ENCODE assay signal across 8 cellular contexts in the genomic region with DNA sequence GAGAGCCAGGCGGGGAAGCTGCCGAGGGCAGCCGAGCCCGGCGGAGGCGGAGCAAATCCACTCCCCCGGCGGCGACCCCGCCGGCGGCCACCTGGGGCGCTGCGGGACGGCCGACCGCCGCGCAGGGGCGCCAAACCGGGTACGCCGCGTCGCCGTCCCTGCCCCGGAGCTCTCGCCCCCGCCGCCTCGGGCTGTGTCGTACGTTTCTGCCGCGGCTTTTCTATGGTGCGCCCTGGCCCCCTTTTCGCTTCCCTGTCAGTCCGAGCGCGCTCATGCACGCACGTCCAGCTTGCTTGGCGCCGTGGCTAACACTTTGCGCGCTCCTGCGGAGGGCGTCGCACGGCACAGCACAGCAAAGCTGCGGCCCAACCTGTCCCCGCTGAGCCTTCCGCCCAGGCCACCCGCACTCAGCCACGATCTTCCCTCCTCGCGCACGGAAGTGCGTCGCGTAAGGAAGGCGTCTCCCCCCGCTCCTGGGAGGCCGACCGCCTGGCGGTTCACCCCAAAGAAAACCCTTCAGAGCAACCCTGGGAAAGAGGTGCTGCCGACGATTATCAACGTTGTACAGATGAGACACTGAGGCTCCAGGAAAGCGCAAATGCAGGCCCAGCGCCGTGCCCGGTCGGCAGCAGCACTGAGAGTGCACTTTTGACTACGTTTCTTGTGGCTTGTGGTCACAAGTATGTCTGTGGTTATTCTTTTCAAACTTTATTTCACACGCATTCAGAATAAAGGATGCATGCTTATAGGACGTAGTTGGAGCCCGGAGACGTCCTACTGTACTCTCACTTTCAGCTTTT. TPM values are rescaled to one million over a fixed set of nuclear protein-coding genes. Genes with fewer than 3 reads are reported as not detected.
DNase-seq lines count a peak whose midpoint lies in the region; ATAC-seq, FAIRE-seq and TF ChIP-seq lines count a peak whose summit lies in the region.

Gene HECTD1, minus strand, starts transcription at position 48 of the 800 bp plus-strand sequence. CDS start 1,857 bp downstream, outside the sequence.

- 0 to 1% (median 1%) methylated on average over 20 to 79 of the region's 79 CpGs for WGBS in heart left ventricle, 4 donors

- TF ChIP-seq CTCF in heart left ventricle (IDR thresholded peaks at IDR 0.05) (peak; percentile 42 to 97 (median 93)), progenitor cell of endocrine pancreas (IDR thresholded peaks at IDR 0.05; ENCODE audit: unreplicated experiment) (peak; percentile 83), upper lobe of right lung (IDR thresholded peaks at IDR 0.05) (peak; percentile 74)

- no peaks in the 10 kb centered on the region for H3K27me3 ChIP-seq in heart left ventricle
- H3K27me3 ChIP-seq in upper lobe of right lung: no peaks in the 10 kb centered on the region

- ATAC-seq in HG02759 (IDR thresholded peaks at IDR 0.05; ENCODE audit: unreplicated experiment) (peak; percentile 77), heart left ventricle (peak; percentile 81 to 96 (median 94)), upper lobe of right lung (peak; percentile 96)
- ATAC-seq in activated naive CD8-positive, alpha-beta T cell treated with anti-CD3 and anti-CD28 coated beads, Interleukin-2, amount 50 U/mL, for 24 hours: peak; percentile 78

- peak; percentile 97 for FAIRE-seq in GM12891 (lab: Jason Lieb, UNC)

- peaks cover 6 to 35% (median 22%) of the 10 kb centered on the region in 12 donors for H3K4me1 ChIP-seq in heart left ventricle
- peaks cover 21% of the 10 kb centered on the region for H3K4me1 ChIP-seq in upper lobe of right lung

- peaks cover 0 to 17% (median 8%) of the 10 kb centered on the region in 9 donors for H3K36me3 ChIP-seq in heart left ventricle
- peaks cover 12% of the 10 kb centered on the region for H3K36me3 ChIP-seq in upper lobe of right lung

- peak within 1 kb of the TSS; percentile 91 for H3K4me3 Mint-ChIP-seq in activated naive CD8-positive, alpha-beta T cell treated with anti-CD3 and anti-CD28 coated beads, Interleukin-2, amount 50 U/mL, for 24 hours
- H3K4me3 Mint-ChIP-seq in progenitor cell of endocrine pancreas (ENCODE audit: low read depth): peak within 1 kb of the TSS; percentile 95

- intact Hi-C loops in heart left ventricle (cut with DNase I) (loop anchor here in 7 of 10 donors (2.0 to 10.0 kb wide), 10 partner anchors 21 to 249 kb away; partner anchors contain the start of genes DTD2 (in 1 of the 7) and HEATR5A (in 1 of the 7)), upper lobe of right lung (cut with DNase I) (no loop called here)

- H3K4me1 Mint-ChIP-seq in activated naive CD8-positive, alpha-beta T cell treated with anti-CD3 and anti-CD28 coated beads, Interleukin-2, amount 50 U/mL, for 24 hours: peaks cover 48% of the 10 kb centered on the region
- peaks cover 21% of the 10 kb centered on the region for H3K4me1 Mint-ChIP-seq in progenitor cell of endocrine pancreas (ENCODE audit: low read depth)

- peaks cover 5% of the 10 kb centered on the region for H3K27me3 Mint-ChIP-seq in activated naive CD8-positive, alpha-beta T cell treated with anti-CD3 and anti-CD28 coated beads, Interleukin-2, amount 50 U/mL, for 24 hours
- H3K27me3 Mint-ChIP-seq in progenitor cell of endocrine pancreas: no peaks in the 10 kb centered on the region

- peak within 1 kb of the TSS; percentile 92 to 100 (median 98) for H3K27ac ChIP-seq in heart left ventricle
- H3K27ac ChIP-seq in upper lobe of right lung: peak within 1 kb of the TSS; percentile 99

- no peaks in the 10 kb centered on the region for H3K9me3 Mint-ChIP-seq in activated naive CD8-positive, alpha-beta T cell treated with anti-CD3 and anti-CD28 coated beads, Interleukin-2, amount 50 U/mL, for 24 hours
- no peaks in the 10 kb centered on the region for H3K9me3 Mint-ChIP-seq in progenitor cell of endocrine pancreas (ENCODE audit: low read depth)

- H3K9me3 ChIP-seq in heart left ventricle: no peaks in the 10 kb centered on the region
- H3K9me3 ChIP-seq in upper lobe of right lung: no peaks in the 10 kb centered on the region

- peak; percentile 80 for DNase-seq in GM12891 (ENCODE audit: insufficient read length, low spot score)
- peak; percentile 93 for DNase-seq in NCI-H1105 treated with DMSO at 0.1 percent for 48 hours (lab: John Stamatoyannopoulos, UW)
- DNase-seq in SW480 (ENCODE audit: low spot score): peak; percentile 88
- DNase-seq in activated naive CD8-positive, alpha-beta T cell treated with anti-CD3 and anti-CD28 coated beads, Interleukin-2, amount 50 U/mL, for 24 hours: peak; percentile 91
- peak; percentile 84 to 95 (median 92) for DNase-seq in heart left ventricle
- DNase-seq in progenitor cell of endocrine pancreas (ENCODE audit: low spot score, unreplicated experiment): peak; percentile 89
- DNase-seq in upper lobe of right lung: peak; percentile 97

- peak within 1 kb of the TSS; percentile 74 to 97 (median 84) for H3K4me3 ChIP-seq in heart left ventricle
- peak within 1 kb of the TSS; percentile 73 for H3K4me3 ChIP-seq in upper lobe of right lung

- peak within 1 kb of the TSS; percentile 99 for H3K27ac Mint-ChIP-seq in activated naive CD8-positive, alpha-beta T cell treated with anti-CD3 and anti-CD28 coated beads, Interleukin-2, amount 50 U/mL, for 24 hours
- peak within 1 kb of the TSS; percentile 100 for H3K27ac Mint-ChIP-seq in progenitor cell of endocrine pancreas

- peaks cover 26% of the 10 kb centered on the region for H3K36me3 Mint-ChIP-seq in activated naive CD8-positive, alpha-beta T cell treated with anti-CD3 and anti-CD28 coated beads, Interleukin-2, amount 50 U/mL, for 24 hours (ENCODE audit: low read depth)
- H3K36me3 Mint-ChIP-seq in progenitor cell of endocrine pancreas (ENCODE audit: insufficient read depth): peaks cover 13% of the 10 kb centered on the region

- TF ChIP-seq POLR2A in GM12891 (IDR thresholded peaks at IDR 0.05; ENCODE audit: low read depth, low read length): peak; percentile 82
- TF ChIP-seq POLR2A in heart left ventricle (IDR thresholded peaks at IDR 0.05): peak in 1 of 2 donors; percentile 40

TF ChIP-seq in GM12891, 5 proteins besides CTCF, POLR2A, EP300 and RAD21:
- TF ChIP-seq PAX5 (IDR thresholded peaks at IDR 0.05; ENCODE audit: insufficient read depth, low read length, severe bottlenecking) (peak; percentile 7), SPI1 (IDR thresholded peaks at IDR 0.05; ENCODE audit: low read depth, low read length) (peak; percentile 60), POLR2AphosphoS5 (IDR thresholded peaks at IDR 0.05; ENCODE audit: low read depth, low read length) (peak; percentile 74), TAF1 (IDR thresholded peaks at IDR 0.05; ENCODE audit: low read depth, low read length) (peak; percentile 70), POU2F2 (IDR thresholded peaks at IDR 0.05; ENCODE audit: low read depth, low read length) (peak; percentile 27; the same call in 1 of the 2 replicates)

RNA-seq across cellular contexts. Expression of gene HECTD1, which starts in this region (rescaled TPM):
- 33.9 TPM for polyA plus RNA-seq in GM12891 (2012; ENCODE audit: low read depth, missing spikeins)
- 100 to 1,000 TPM; 122 to 185 (median 158) TPM for total RNA-seq in heart left ventricle
- polyA plus RNA-seq in heart left ventricle: 100 to 1,000 TPM in 1 of 2 donors, 10 to 100 TPM in 1; 42.4 to 108 TPM
- 154 and 163 TPM in 2 replicates for total RNA-seq in progenitor cell of endocrine pancreas
- 161 TPM for total RNA-seq in upper lobe of right lung

Comparison
In these comparisons a context has a peak if more than half of its experiments do, and no peak if none do; other contexts are left out.
1. Peak in every context shown above with its lines: DNase-seq, ATAC-seq, H3K4me3 ChIP-seq and H3K27ac ChIP-seq.